18 cellular contexts compared by ENCODE assay signal in genomic region chr1:14442669-14443068, GRCh38.
A peak's percentile ranks its signal among the peaks of the same experiment; 100 is the strongest.
DNase-seq lines count a peak whose midpoint lies in the region; ATAC-seq and TF ChIP-seq lines count a peak whose summit lies in the region.
"Had no signal": no experiment of that assay in that cellular context is flagged by ENCODE, and none has a peak within 500 bp of the region (broad histone marks: within the 10 kb centered on the region; RNA-seq: fewer than 3 reads in every experiment).

No MANE protein-coding gene starts in this region.

- no peak overlapping the region for H3K4me3 ChIP-seq in A673 (ENCODE audit: low read depth, low read length, poor library complexity, severe bottlenecking)
- H3K4me3 ChIP-seq in H7 (ENCODE audit: insufficient read depth, low read depth, low read length), result no peak overlapping the region
- no peak overlapping the region for H3K4me3 ChIP-seq in adrenal gland
- H3K4me3 ChIP-seq: MG63, PC-9 had no signal

- H3K27me3 Mint-ChIP-seq in stimulated activated naive CD8-positive, alpha-beta T cell treated with anti-CD3 and anti-CD28 coated beads, Interleukin-15, amount 100 ng/mL, for 72 hours, result no peaks in the 10 kb centered on the region

- ATAC-seq in GM21381 (IDR thresholded peaks at IDR 0.05; ENCODE audit: unreplicated experiment) (no peak), HG02840 (IDR thresholded peaks at IDR 0.05; ENCODE audit: low FRiP score, unreplicated experiment) (no peak)
- no peak for ATAC-seq in stimulated activated naive CD8-positive, alpha-beta T cell treated with anti-CD3 and anti-CD28 coated beads, Interleukin-15, amount 100 ng/mL, for 72 hours
- ATAC-seq: HCT116, HepG2 had no signal

- peak overlapping the region; percentile 51 for H3K27ac ChIP-seq in A673 (ENCODE audit: low read depth, low read length, poor library complexity, severe bottlenecking)
- H3K27ac ChIP-seq in adrenal gland, result no peak overlapping the region
- H3K27ac ChIP-seq: PC-9 had no signal

- no peak for TF ChIP-seq POLR2A in adrenal gland (IDR thresholded peaks at IDR 0.05)

- H3K4me3 Mint-ChIP-seq in stimulated activated naive CD8-positive, alpha-beta T cell treated with anti-CD3 and anti-CD28 coated beads, Interleukin-15, amount 100 ng/mL, for 72 hours, result no peak overlapping the region

- 83 to 89% (median 87%) methylated on average over 4 of the region's 4 CpGs for WGBS in adrenal gland, 4 donors

- CTCF ChIA-PET in A673 (lab: Charles Lee), result interaction anchor here (0.7 kb wide), 1 partner anchor 87 kb away, joined by 3 read pairs; no protein-coding TSS in a partner anchor

- intact Hi-C loops in A673 (cut with micrococcal nuclease; ENCODE audit: unreplicated experiment) (no loop called here), adrenal gland (cut with DNase I) (no loop called here)

- no peaks in the 10 kb centered on the region for H3K9me3 Mint-ChIP-seq in stimulated activated naive CD8-positive, alpha-beta T cell treated with anti-CD3 and anti-CD28 coated beads, Interleukin-15, amount 100 ng/mL, for 72 hours

- TF ChIP-seq CTCF in A673 (conservative IDR thresholded peaks at IDR 0.05; ENCODE audit: low read depth, low read length) (no peak), adrenal gland (IDR thresholded peaks at IDR 0.05) (no peak)

- POLR2A ChIA-PET in A673 (lab: Charles Lee; ENCODE audit: low non-redundant PET), result no interaction called here

- H3K4me1 ChIP-seq in A673 (ENCODE audit: insufficient read depth, low read length, poor library complexity, severe bottlenecking), result peaks cover 28% of the 10 kb centered on the region
- H3K4me1 ChIP-seq in adrenal gland (replicated peaks in 1 of 2), result no peaks in the 10 kb centered on the region

- no peaks in the 10 kb centered on the region for H3K4me1 Mint-ChIP-seq in stimulated activated naive CD8-positive, alpha-beta T cell treated with anti-CD3 and anti-CD28 coated beads, Interleukin-15, amount 100 ng/mL, for 72 hours

- no peaks in the 10 kb centered on the region for H3K27me3 ChIP-seq in A673 (replicated peaks; ENCODE audit: insufficient read depth, low read depth, low read length, poor library complexity)
- H3K27me3 ChIP-seq in H7 (ENCODE audit: control insufficient read depth, insufficient read depth, low read length), result no peaks in the 10 kb centered on the region; the same call in 1 of the 2 replicates
- H3K27me3 ChIP-seq in adrenal gland, result peaks cover 11% of the 10 kb centered on the region
- H3K27me3 ChIP-seq: MG63 had no signal

- DNase-seq in A673 (ENCODE audit: low spot score) (no peak), H7 (peak; percentile 45), SK-N-DZ (ENCODE audit: low spot score) (peak; percentile 84), iPS-NIHi7 (ENCODE audit: extremely low spot score) (peak; percentile 33), adrenal gland (no peak)
- DNase-seq in stimulated activated naive CD8-positive, alpha-beta T cell treated with anti-CD3 and anti-CD28 coated beads, Interleukin-15, amount 100 ng/mL, for 72 hours, result no peak
- DNase-seq: C1 segment of cervical spinal cord, EL, MG63, NCI-H1092, NCI-H146, NCI-H2081, NCI-H748 treated with DMSO at 0.1 percent for 48 hours, PC-9 had no signal

- no TSS peak for BruUV-seq in A673 (replicated peaks; lab: Mats Ljungman, UMichigan)

- H3K36me3 ChIP-seq in A673 (ENCODE audit: insufficient read depth, low read length, poor library complexity, severe bottlenecking) (no peaks in the 10 kb centered on the region), H7 (replicated peaks; ENCODE audit: control insufficient read depth, insufficient read depth, low read length) (no peaks in the 10 kb centered on the region), adrenal gland (replicated peaks in 1 of 2) (no peaks in the 10 kb centered on the region)
- H3K36me3 ChIP-seq: MG63 had no signal

- H3K9me3 ChIP-seq in A673 (ENCODE audit: low read depth, low read length, poor library complexity, severe bottlenecking), result no peaks in the 10 kb centered on the region
- no peaks in the 10 kb centered on the region for H3K9me3 ChIP-seq in adrenal gland (replicated peaks in 1 of 3)
- H3K9me3 ChIP-seq: MG63 had no signal

- H3K27ac Mint-ChIP-seq in stimulated activated naive CD8-positive, alpha-beta T cell treated with anti-CD3 and anti-CD28 coated beads, Interleukin-15, amount 100 ng/mL, for 72 hours, result no peak overlapping the region

Comparison
In these comparisons a context has a peak if more than half of its experiments do, and no peak if none do; other contexts are left out.
1. DNase-seq: peak in H7 (single experiment), SK-N-DZ (single experiment) and iPS-NIHi7 (single experiment); none in A673 (single experiment), stimulated activated naive CD8-positive, alpha-beta T cell treated with anti-CD3 and anti-CD28 coated beads, Interleukin-15, amount 100 ng/mL, for 72 hours (0 of 2) and adrenal gland (0 of 7).